ENCODE assay signal across 20 cellular contexts in the genomic region with DNA sequence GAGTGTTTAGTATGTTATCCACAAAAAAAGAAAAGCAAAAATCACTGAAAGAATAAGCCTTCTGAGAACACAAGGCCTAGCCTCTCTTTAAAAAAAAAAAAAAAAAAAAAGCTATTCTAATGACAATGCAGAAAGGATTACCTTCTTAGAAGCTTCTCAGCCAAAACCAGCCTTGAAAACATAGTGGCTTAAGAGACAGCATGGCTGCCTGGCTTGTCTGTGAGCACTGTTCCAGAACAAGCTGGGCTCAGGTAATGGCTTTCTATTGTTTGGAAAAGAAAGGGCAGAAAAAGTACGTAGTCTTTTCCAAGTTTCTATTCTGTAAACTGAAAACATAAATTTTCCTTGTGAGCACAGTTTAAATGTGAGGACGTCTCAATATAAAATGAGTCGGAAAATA.
A peak's percentile ranks its signal among the peaks of the same experiment; 100 is the strongest.
DNase-seq lines count a peak whose midpoint lies in the region; ATAC-seq, FAIRE-seq and TF ChIP-seq lines count a peak whose summit lies in the region.
"Had no signal": no experiment of that assay in that cellular context is flagged by ENCODE, and none has a peak within 500 bp of the region (broad histone marks: within the 10 kb centered on the region; RNA-seq: fewer than 3 reads in every experiment).

No MANE protein-coding gene starts in this region.

- in situ Hi-C loops in gastrocnemius medialis (cut with MboI; ENCODE audit: low sequenced_read_pairs in 4 of 4): no loop called here

- TF ChIP-seq POLR2A in gastrocnemius medialis (IDR thresholded peaks at IDR 0.05): no peak

- H3K4me1 ChIP-seq in right atrium auricular region (peaks cover 0 to 60% of the 10 kb centered on the region in 2 donors), gastrocnemius medialis (peaks cover 44 to 57% of the 10 kb centered on the region in 2 donors)

- H3K36me3 ChIP-seq in right atrium auricular region: peaks cover 13% of the 10 kb centered on the region
- H3K36me3 ChIP-seq in gastrocnemius medialis: peaks cover 0 to 39% of the 10 kb centered on the region in 2 donors

- FAIRE-seq in GM19239 (lab: Jason Lieb, UNC): peak; percentile 71
- FAIRE-seq: astrocyte, HTR-8/SVneo had no signal

- intact Hi-C loops in gastrocnemius medialis (cut with DNase I; ENCODE audit: low total_unique reads): no loop called here

- TF ChIP-seq CTCF in right atrium auricular region (IDR thresholded peaks at IDR 0.05) (no peak), gastrocnemius medialis (IDR thresholded peaks at IDR 0.05 in 4 of 5, conservative IDR thresholded peaks at IDR 0.05 in 1 of 5) (no peak)

- ATAC-seq in gastrocnemius medialis (no peak), GM21576 (IDR thresholded peaks at IDR 0.05; ENCODE audit: unreplicated experiment) (no peak)

- H3K4me3 ChIP-seq in right atrium auricular region (no peak overlapping the region), gastrocnemius medialis (no peak overlapping the region)

- peak overlapping the region; percentile 9 to 57 for H3K27ac ChIP-seq in right atrium auricular region
- peak overlapping the region; percentile 74 to 90 (median 82) for H3K27ac ChIP-seq in gastrocnemius medialis
- H3K27ac ChIP-seq: C4-2B had no signal

- H3K9me3 ChIP-seq in right atrium auricular region: no peaks in the 10 kb centered on the region
- H3K9me3 ChIP-seq in gastrocnemius medialis: no peaks in the 10 kb centered on the region

- DNase-seq in GM19239 (ENCODE audit: insufficient read length, low spot score) (no peak), NCI-H69 (lab: John Stamatoyannopoulos, UW) (peak; percentile 2), right atrium auricular region (ENCODE audit: low spot score) (no peak), gastrocnemius medialis (no peak), GM03348 (ENCODE audit: low spot score) (no peak), T-helper 1 cell (no peak), SW 1271 (lab: John Stamatoyannopoulos, UW) (no peak)
- DNase-seq: DMS 273 treated with DMSO at 0.1 percent for 48 hours; effector memory CD4-positive, alpha-beta T cell; GDM1; GOT3; immature natural killer cell; NCI-H1105; NCI-H2029 treated with DMSO at 0.1 percent for 48 hours; NCI-H510A; retina had no signal

- H3K27me3 ChIP-seq in right atrium auricular region (no peaks in the 10 kb centered on the region), gastrocnemius medialis (no peaks in the 10 kb centered on the region)
